ENCODE assay signal across 8 cellular contexts in the genomic region with DNA sequence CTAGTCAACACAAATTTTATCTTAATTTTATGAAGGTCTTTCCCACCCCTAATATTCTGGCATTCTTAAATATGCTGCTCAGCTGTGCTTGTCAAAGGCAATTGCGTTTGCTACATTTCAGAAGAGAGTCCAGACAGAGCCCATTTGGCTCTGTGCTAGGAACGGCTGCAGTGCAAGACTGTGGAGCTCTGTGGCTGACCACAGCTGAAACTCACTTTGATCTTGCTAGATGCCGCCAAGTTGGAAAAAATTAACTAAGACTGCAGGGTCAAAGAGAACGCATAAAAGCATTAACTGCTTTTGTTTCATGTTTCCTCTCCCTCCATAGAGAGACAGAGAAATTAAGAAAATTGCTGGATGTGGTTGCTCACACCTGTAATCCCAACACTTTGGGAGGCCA. TPM values are rescaled to one million over a fixed set of nuclear protein-coding genes. Genes with fewer than 3 reads are reported as not detected.
A peak's percentile ranks its signal among the peaks of the same experiment; 100 is the strongest.
DNase-seq lines count a peak whose midpoint lies in the region; ATAC-seq and TF ChIP-seq lines count a peak whose summit lies in the region.
"Had no signal": no experiment of that assay in that cellular context is flagged by ENCODE, and none has a peak within 500 bp of the region (broad histone marks: within the 10 kb centered on the region; RNA-seq: fewer than 3 reads in every experiment).

No MANE protein-coding gene starts in this region.

- H3K4me1 ChIP-seq in OCI-LY1 (ENCODE audit: insufficient read depth, low read length, severe bottlenecking), result peaks cover 22% of the 10 kb centered on the region
- H3K4me1 ChIP-seq in fibroblast of lung (ENCODE audit: control insufficient read depth, extremely low read depth, insufficient read depth, low read length), result no peaks in the 10 kb centered on the region

- H3K36me3 ChIP-seq in OCI-LY1 (ENCODE audit: insufficient read depth, low read length) (no peaks in the 10 kb centered on the region), fibroblast of lung (ENCODE audit: control insufficient read depth, insufficient read depth, low read length) (no peaks in the 10 kb centered on the region)

- TF ChIP-seq CTCF in OCI-LY1 (IDR thresholded peaks at IDR 0.05; ENCODE audit: low read length) (no peak), fibroblast of lung (conservative IDR thresholded peaks at IDR 0.05 in 1 of 2, IDR thresholded peaks at IDR 0.05 in 1 of 2; ENCODE audit: low read depth in 1 of 2, low read length in 2 of 2) (no peak), dorsolateral prefrontal cortex (IDR thresholded peaks at IDR 0.05 in 54 of 56, conservative IDR thresholded peaks at IDR 0.05 in 2 of 56; ENCODE audit: low read depth in 1 of 56, partially characterized antibody in 56 of 56) (no peak)

- no peaks in the 10 kb centered on the region for H3F3A ChIP-seq in OCI-LY1 (ENCODE audit: insufficient read depth, low read length)

- H3K27ac ChIP-seq in OCI-LY1 (ENCODE audit: low read depth, low read length, poor library complexity, severe bottlenecking) (peak overlapping the region; percentile 64), fibroblast of lung (ENCODE audit: insufficient read depth, low read length) (no peak overlapping the region), dorsolateral prefrontal cortex (no peak overlapping the region)

- H4K20me1 ChIP-seq in OCI-LY1 (ENCODE audit: insufficient read depth, low read length) (no peaks in the 10 kb centered on the region), fibroblast of lung (ENCODE audit: control insufficient read depth, extremely low read depth, insufficient read depth, low read length) (no peaks in the 10 kb centered on the region)

- H3K4me3 ChIP-seq in OCI-LY1 (ENCODE audit: low read depth, low read length, poor library complexity, severe bottlenecking), result no peak overlapping the region
- no peak overlapping the region for H3K4me3 ChIP-seq in fibroblast of lung (replicated peaks in 1 of 4; ENCODE audit: control extremely low read depth in 1 of 4, insufficient read depth in 1 of 4, low read depth in 3 of 4, low read length in 4 of 4)
- no peak overlapping the region for H3K4me3 ChIP-seq in dorsolateral prefrontal cortex
- H3K4me3 ChIP-seq: lung had no signal

- intact Hi-C loops in dorsolateral prefrontal cortex (cut with DNase I), result no loop called here

- DNase-seq in fibroblast of lung (ENCODE audit: low read depth in 2 of 2) (peak; percentile 24 to 65), cerebellum (ENCODE audit: low spot score) (no peak), dorsolateral prefrontal cortex (no peak), AML-193 (lab: John Stamatoyannopoulos, UW) (no peak)
- DNase-seq in stimulated activated CD8-positive, alpha-beta memory T cell treated with anti-CD3 and anti-CD28 coated beads, Interleukin-4, amount 100 ng/mL, for 48 hours, result peak; percentile 53

- H3K9me3 ChIP-seq in OCI-LY1 (ENCODE audit: low read length) (no peaks in the 10 kb centered on the region), fibroblast of lung (ENCODE audit: control insufficient read depth, insufficient read depth, low read depth, low read length) (no peaks in the 10 kb centered on the region)

- H2AFZ ChIP-seq in OCI-LY1 (ENCODE audit: low read length) (peak overlapping the region; percentile 55; the same call in 1 of the 2 replicates), fibroblast of lung (ENCODE audit: low read length) (no peak overlapping the region)

- H3K4me2 ChIP-seq in OCI-LY1 (ENCODE audit: low read length) (peak overlapping the region; percentile 46; the same call in 1 of the 2 replicates), fibroblast of lung (ENCODE audit: extremely low read depth, insufficient read depth, low read length) (no peak overlapping the region)

- H3K79me2 ChIP-seq in OCI-LY1 (ENCODE audit: insufficient read depth, low read length) (no peaks in the 10 kb centered on the region), fibroblast of lung (ENCODE audit: control insufficient read depth, insufficient read depth, low read length) (no peaks in the 10 kb centered on the region)

- H3K27me3 ChIP-seq in OCI-LY1 (ENCODE audit: insufficient read depth, low read length) (no peaks in the 10 kb centered on the region), fibroblast of lung (ENCODE audit: control insufficient read depth, insufficient read depth, low read length) (peaks cover 3% of the 10 kb centered on the region), dorsolateral prefrontal cortex (no peaks in the 10 kb centered on the region)

- H3K9ac ChIP-seq in OCI-LY1 (ENCODE audit: low read length), result peak overlapping the region; percentile 26; the same call in 1 of the 2 replicates
- H3K9ac ChIP-seq in fibroblast of lung (ENCODE audit: insufficient read depth, low read length), result no peak overlapping the region

- no peaks in the 10 kb centered on the region for H3K9me2 ChIP-seq in OCI-LY1 (ENCODE audit: low read depth, low read length)

- peak; percentile 65 for ATAC-seq in GM19463 (IDR thresholded peaks at IDR 0.05; ENCODE audit: unreplicated experiment)

RNA-seq across cellular contexts. Expression of gene PPP1R2, which starts 7.6 kb away (rescaled TPM):
- total RNA-seq in fibroblast of lung, result 89.1 and 134 TPM in 2 replicates
- 22.0 and 28.9 TPM in 2 replicates for polyA plus RNA-seq in fibroblast of lung
- 22.3 and 28.7 TPM in 2 replicates for polyA plus RNA-seq in fibroblast of lung (2012)
- polyA minus RNA-seq in fibroblast of lung (ENCODE audit: low replicate concordance), result 12.4 and 14.6 TPM in 2 replicates
- 74.8 TPM for total RNA-seq in cerebellum
- 10 to 100 TPM; 25.2 to 68.8 (median 47.3) TPM for total RNA-seq in dorsolateral prefrontal cortex

RNA-seq across cellular contexts. Expression of gene APOD, which starts 33.0 kb away (rescaled TPM):
- total RNA-seq in fibroblast of lung (2.1 and 3.6 TPM in 2 replicates), cerebellum (5.2 TPM), dorsolateral prefrontal cortex (1,000 to 10,000 TPM in 1 of 120 experiments, 100 to 1,000 TPM in 119; 145 to 1,164 (median 402) TPM)
- polyA plus RNA-seq in fibroblast of lung, result 1.9 and 3.3 TPM in 2 replicates
- 0.85 and 1.3 TPM in 2 replicates for polyA plus RNA-seq in fibroblast of lung (2012)
- polyA minus RNA-seq in fibroblast of lung (ENCODE audit: low replicate concordance), result not detected in 2 replicates

Comparison
In these comparisons a context has a peak if more than half of its experiments do, and no peak if none do; other contexts are left out.
1. DNase-seq: peak in fibroblast of lung (2 of 2) and stimulated activated CD8-positive, alpha-beta memory T cell treated with anti-CD3 and anti-CD28 coated beads, Interleukin-4, amount 100 ng/mL, for 48 hours (single experiment); none in cerebellum (single experiment), dorsolateral prefrontal cortex (0 of 10) and AML-193 (0 of 2).
2. RNA of gene APOD, which starts 33.0 kb away (total RNA-seq): 145 to 1,164 TPM in dorsolateral prefrontal cortex; 5.2 TPM in cerebellum (single experiment) and 2.1 to 3.6 TPM in fibroblast of lung; every median in the first group is over 10 times any median in the second.